In the genomic region with DNA sequence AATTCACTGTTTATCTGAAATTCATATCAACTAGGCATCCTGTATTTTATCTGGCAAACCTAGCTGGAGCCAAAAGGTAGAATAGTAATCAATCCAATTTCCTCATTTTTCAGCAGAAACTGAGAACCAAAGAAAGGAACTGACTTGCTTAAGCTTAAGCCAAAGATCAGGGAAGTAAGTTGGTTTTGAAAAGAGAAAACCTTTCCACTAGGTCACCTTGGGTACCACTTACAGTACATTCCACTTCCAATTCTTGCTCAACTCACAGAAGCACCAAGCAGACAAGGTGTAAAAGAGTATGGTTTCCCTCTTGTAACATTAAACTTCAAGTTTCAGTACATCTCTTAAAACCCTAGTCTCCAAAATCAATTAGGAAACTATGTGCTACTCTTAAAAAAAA, we compare ENCODE assay signal across 9 cellular contexts.
DNase-seq lines count a peak whose midpoint lies in the region; ATAC-seq lines count a peak whose summit lies in the region.
"Had no signal": no experiment of that assay in that cellular context is flagged by ENCODE, and none has a peak within 500 bp of the region (broad histone marks: within the 10 kb centered on the region; RNA-seq: fewer than 3 reads in every experiment).

No MANE protein-coding gene starts in this region.

- H3K9me3 Mint-ChIP-seq in CD4-positive, CD25-positive, alpha-beta regulatory T cell: peaks cover 0 to 1% (median 0%) of the 10 kb centered on the region in 7 donors
- peaks cover 0 to 6% (median 0%) of the 10 kb centered on the region in 11 donors for H3K9me3 Mint-ChIP-seq in naive thymus-derived CD4-positive, alpha-beta T cell

- no peak for DNase-seq in CD4-positive, CD25-positive, alpha-beta regulatory T cell
- DNase-seq in Kasumi-1 (lab: John Stamatoyannopoulos, UW): peak; percentile 18 to 52
- no peak for DNase-seq in adipocyte (ENCODE audit: low read depth)
- DNase-seq in naive thymus-derived CD4-positive, alpha-beta T cell: no peak
- DNase-seq in DMS114 treated with DMSO at 0.1 percent for 48 hours (lab: John Stamatoyannopoulos, UW; ENCODE audit: unreplicated experiment): no peak
- no peak for DNase-seq in GDM1 (lab: John Stamatoyannopoulos, UW)
- DNase-seq in dermis blood vessel endothelial cell: no peak
- DNase-seq: kidney glomerular epithelial cell had no signal

- H3K27ac Mint-ChIP-seq in CD4-positive, CD25-positive, alpha-beta regulatory T cell: peak overlapping the region in 1 of 3 donors; percentile 93
- peak overlapping the region in 8 of 9 donors; percentile 2 to 96 (median 79) for H3K27ac Mint-ChIP-seq in naive thymus-derived CD4-positive, alpha-beta T cell

- POLR2A ChIA-PET in naive thymus-derived CD4-positive, alpha-beta T cell (lab: Charles Lee): interaction anchor here (3.7 kb wide), 1 partner anchor 13 kb away, joined by 30 read pairs; no protein-coding TSS in a partner anchor

- peaks cover 24 to 48% (median 32%) of the 10 kb centered on the region in 4 donors for H3K4me1 Mint-ChIP-seq in CD4-positive, CD25-positive, alpha-beta regulatory T cell
- peaks cover 27 to 51% (median 40%) of the 10 kb centered on the region in 7 donors for H3K4me1 Mint-ChIP-seq in naive thymus-derived CD4-positive, alpha-beta T cell

- H3K9ac ChIP-seq in adipocyte (ENCODE audit: low read length): no peak overlapping the region

- intact Hi-C loops in naive thymus-derived CD4-positive, alpha-beta T cell (cut with micrococcal nuclease): loop anchor here (2.0 to 10.0 kb wide), 4 partner anchors 172 to 588 kb away; a partner anchor contains a TSS

- H3K27ac ChIP-seq in CD4-positive, CD25-positive, alpha-beta regulatory T cell (ENCODE audit: insufficient read depth, low read length, poor library complexity, severe bottlenecking): no peak overlapping the region
- H3K27ac ChIP-seq in naive thymus-derived CD4-positive, alpha-beta T cell (ENCODE audit: low read depth, low read length): no peak overlapping the region

- H3K4me3 ChIP-seq in CD4-positive, CD25-positive, alpha-beta regulatory T cell (ENCODE audit: low read depth, low read length): peak overlapping the region; percentile 94
- peak overlapping the region; percentile 91 for H3K4me3 ChIP-seq in adipocyte (ENCODE audit: low read length)
- H3K4me3 ChIP-seq in naive thymus-derived CD4-positive, alpha-beta T cell (ENCODE audit: low read length): peak overlapping the region; percentile 85

- ATAC-seq in CD4-positive, CD25-positive, alpha-beta regulatory T cell (ENCODE audit: low read depth in 2 of 2): no peak
- no peak for ATAC-seq in naive thymus-derived CD4-positive, alpha-beta T cell
- ATAC-seq in GM18511 (IDR thresholded peaks at IDR 0.05; ENCODE audit: unreplicated experiment): no peak

- no peaks in the 10 kb centered on the region for H3K9me3 ChIP-seq in CD4-positive, CD25-positive, alpha-beta regulatory T cell (ENCODE audit: control insufficient read depth in 2 of 2, low read length in 2 of 2)
- H3K9me3 ChIP-seq in adipocyte (ENCODE audit: control insufficient read depth, low read length): peaks cover 4% of the 10 kb centered on the region
- no peaks in the 10 kb centered on the region for H3K9me3 ChIP-seq in naive thymus-derived CD4-positive, alpha-beta T cell (ENCODE audit: control insufficient read depth in 2 of 3, low read length in 3 of 3)

- peaks cover 5% of the 10 kb centered on the region for H3K36me3 ChIP-seq in CD4-positive, CD25-positive, alpha-beta regulatory T cell (ENCODE audit: control insufficient read depth, insufficient read depth, low read length)
- H3K36me3 ChIP-seq in adipocyte (ENCODE audit: control insufficient read depth, insufficient read depth, low read length, severe bottlenecking): no peaks in the 10 kb centered on the region
- H3K36me3 ChIP-seq in naive thymus-derived CD4-positive, alpha-beta T cell (ENCODE audit: control insufficient read depth in 2 of 3, insufficient read depth in 3 of 3, low read length in 3 of 3): peaks cover 0 to 6% (median 0%) of the 10 kb centered on the region in 3 experiments

- H3K27me3 ChIP-seq in CD4-positive, CD25-positive, alpha-beta regulatory T cell (ENCODE audit: control insufficient read depth, insufficient read depth, low read length): no peaks in the 10 kb centered on the region
- no peaks in the 10 kb centered on the region for H3K27me3 ChIP-seq in adipocyte (replicated peaks; ENCODE audit: control insufficient read depth, insufficient read depth, low read length)
- no peaks in the 10 kb centered on the region for H3K27me3 ChIP-seq in naive thymus-derived CD4-positive, alpha-beta T cell (ENCODE audit: control insufficient read depth in 2 of 2, insufficient read depth in 2 of 2, low read length in 2 of 2)

- H3K4me1 ChIP-seq in CD4-positive, CD25-positive, alpha-beta regulatory T cell (ENCODE audit: control insufficient read depth, insufficient read depth, low read length, poor library complexity, severe bottlenecking): peaks cover 28% of the 10 kb centered on the region
- H3K4me1 ChIP-seq in adipocyte (ENCODE audit: control insufficient read depth, insufficient read depth, low read length): peaks cover 11% of the 10 kb centered on the region
- H3K4me1 ChIP-seq in naive thymus-derived CD4-positive, alpha-beta T cell (ENCODE audit: control insufficient read depth in 2 of 2, insufficient read depth in 2 of 2, low read length in 2 of 2): peaks cover 11 to 20% of the 10 kb centered on the region in 2 donors

- H3K27me3 Mint-ChIP-seq in CD4-positive, CD25-positive, alpha-beta regulatory T cell: peaks cover 11% of the 10 kb centered on the region
- peaks cover 0 to 7% (median 0%) of the 10 kb centered on the region in 5 donors for H3K27me3 Mint-ChIP-seq in naive thymus-derived CD4-positive, alpha-beta T cell

- peaks cover 20% of the 10 kb centered on the region for H3K36me3 Mint-ChIP-seq in CD4-positive, CD25-positive, alpha-beta regulatory T cell
- H3K36me3 Mint-ChIP-seq in naive thymus-derived CD4-positive, alpha-beta T cell: peaks cover 7 to 24% (median 20%) of the 10 kb centered on the region in 5 donors

- peak overlapping the region; percentile 94 to 98 (median 96) for H3K4me3 Mint-ChIP-seq in CD4-positive, CD25-positive, alpha-beta regulatory T cell
- peak overlapping the region; percentile 86 to 96 (median 93) for H3K4me3 Mint-ChIP-seq in naive thymus-derived CD4-positive, alpha-beta T cell

- CTCF ChIA-PET in naive thymus-derived CD4-positive, alpha-beta T cell (lab: Charles Lee): no interaction called here

Comparison
In these comparisons a context has a peak if more than half of its experiments do, and no peak if none do; other contexts are left out.
1. DNase-seq: peak in Kasumi-1 (2 of 2); none in CD4-positive, CD25-positive, alpha-beta regulatory T cell (0 of 3), adipocyte (single experiment), naive thymus-derived CD4-positive, alpha-beta T cell (0 of 9), DMS114 treated with DMSO at 0.1 percent for 48 hours (single experiment), GDM1 (single experiment) and dermis blood vessel endothelial cell (single experiment).
2. Peak in every context shown above with its lines, with median percentiles within 50 percentile points of each other: H3K4me3 ChIP-seq.